Comparison of ENCODE assay signal across 1 cellular context in the genomic region with DNA sequence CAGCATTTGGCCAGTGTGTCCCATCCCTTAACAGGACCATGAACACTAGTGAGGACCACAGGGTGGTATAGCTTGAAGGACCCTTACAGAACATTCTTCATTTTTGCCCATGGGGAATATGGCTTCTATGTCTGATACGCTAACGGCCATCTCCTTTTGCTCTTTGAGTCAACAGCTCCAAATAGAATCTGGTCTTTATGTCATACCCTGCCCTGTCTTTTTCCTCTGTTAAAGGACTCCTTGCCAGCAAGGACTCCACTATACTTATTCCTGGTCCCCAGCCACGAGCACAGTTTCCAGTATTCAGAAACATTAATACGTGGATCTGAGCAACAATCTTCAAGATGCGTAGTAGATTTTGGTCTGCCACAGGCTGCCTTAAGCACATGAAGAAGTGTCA.
TF ChIP-seq lines count a peak whose summit lies in the region.

No MANE protein-coding gene starts in this region.

TF ChIP-seq in IMR-90, 13 proteins besides CTCF, POLR2A, EP300 and RAD21:
- TF ChIP-seq MAZ (IDR thresholded peaks at IDR 0.05; ENCODE audit: borderline replicate concordance, low read depth, low read length): no peak
- no peak for TF ChIP-seq FOS (IDR thresholded peaks at IDR 0.05; ENCODE audit: low read depth, low read length)
- TF ChIP-seq SMC3 (IDR thresholded peaks at IDR 0.05; ENCODE audit: low read depth, low read length): no peak
- no peak for TF ChIP-seq MXI1 (IDR thresholded peaks at IDR 0.05; ENCODE audit: borderline replicate concordance, low read depth, low read length)
- TF ChIP-seq USF2 (IDR thresholded peaks at IDR 0.05; ENCODE audit: low read depth, low read length): no peak
- no peak for TF ChIP-seq BHLHE40 (IDR thresholded peaks at IDR 0.05; ENCODE audit: low read depth, low read length)
- no peak for TF ChIP-seq NFE2L2 (IDR thresholded peaks at IDR 0.05; ENCODE audit: low read depth, low read length)
- TF ChIP-seq MAFK (IDR thresholded peaks at IDR 0.05; ENCODE audit: low read depth, low read length): no peak
- no peak for TF ChIP-seq CEBPB (IDR thresholded peaks at IDR 0.05; ENCODE audit: low read depth, low read length)
- TF ChIP-seq, protein P1, sequence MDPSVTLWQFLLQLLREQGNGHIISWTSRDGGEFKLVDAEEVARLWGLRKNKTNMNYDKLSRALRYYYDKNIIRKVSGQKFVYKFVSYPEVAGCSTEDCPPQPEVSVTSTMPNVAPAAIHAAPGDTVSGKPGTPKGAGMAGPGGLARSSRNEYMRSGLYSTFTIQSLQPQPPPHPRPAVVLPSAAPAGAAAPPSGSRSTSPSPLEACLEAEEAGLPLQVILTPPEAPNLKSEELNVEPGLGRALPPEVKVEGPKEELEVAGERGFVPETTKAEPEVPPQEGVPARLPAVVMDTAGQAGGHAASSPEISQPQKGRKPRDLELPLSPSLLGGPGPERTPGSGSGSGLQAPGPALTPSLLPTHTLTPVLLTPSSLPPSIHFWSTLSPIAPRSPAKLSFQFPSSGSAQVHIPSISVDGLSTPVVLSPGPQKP (IDR thresholded peaks at IDR 0.05; ENCODE audit: borderline replicate concordance, low read depth, low read length): no peak
